Comparison of ENCODE assay signal across 26 cellular contexts in the genomic region with DNA sequence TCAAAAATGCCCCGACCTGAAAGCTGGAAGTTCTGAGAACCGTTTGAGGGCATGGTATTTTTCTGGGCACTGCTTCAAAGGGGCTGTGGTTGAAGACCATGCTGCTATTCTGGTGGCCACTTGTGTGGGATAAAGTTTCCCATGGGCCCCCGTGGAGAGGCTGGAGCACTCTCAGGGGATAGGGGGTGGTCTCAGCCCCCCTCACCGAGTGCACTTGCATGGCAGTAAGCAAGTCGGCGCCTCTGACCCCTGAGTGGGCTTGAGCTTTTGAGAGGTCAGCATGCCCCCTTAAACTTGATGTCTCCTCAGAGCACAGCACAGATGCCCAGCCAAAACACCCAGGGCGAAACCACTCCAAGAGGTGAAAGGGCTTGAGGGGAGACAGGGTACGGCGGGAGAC. TPM values are rescaled to one million over a fixed set of nuclear protein-coding genes. Genes with fewer than 3 reads are reported as not detected.
"Had no signal": no experiment of that assay in that cellular context is flagged by ENCODE, and none has a peak within 500 bp of the region (broad histone marks: within the 10 kb centered on the region; RNA-seq: fewer than 3 reads in every experiment).

No MANE protein-coding gene starts in this region.

- DNase-seq: activated CD4-positive, alpha-beta memory T cell treated with anti-CD3 and anti-CD28 coated beads for 36 hours; activated CD4-positive, alpha-beta T cell treated with anti-CD3 and anti-CD28 coated beads, Interleukin-2, amount 10 ng/mL, durations not matched to agents 7 days and 5 days; activated CD4-positive, CD25-positive, alpha-beta regulatory T cell; activated CD8-positive, alpha-beta memory T cell treated with anti-CD3 and anti-CD28 coated beads for 24 hours; activated gamma-delta T cell; activated naive CD4-positive, alpha-beta T cell treated with anti-CD3 and anti-CD28 coated beads, Interleukin-2, amount 10 ng/mL, durations not matched to agents 7 days and 5 days; activated naive CD8-positive, alpha-beta T cell treated with anti-CD3 and anti-CD28 coated beads for 36 hours; activated T-cell treated with anti-CD3 and anti-CD28 coated beads, Interleukin-2, amount 50 U/mL, for 4 hours; anterior cingulate cortex; KG1; NCI-H1092; NCI-H1417; NCI-H1694; NCI-H2029; NCI-H345; NCI-H510A; NCI-H526 treated with DMSO at 0.1 percent for 48 hours; NCI-H82; T-cell; T-helper 2 cell; T1000 had no signal

- H3K27ac ChIP-seq: SK-N-MC, VCaP had no signal

- H3K4me3 ChIP-seq: breast epithelium, SK-N-MC had no signal

- H3K9me3 ChIP-seq: breast epithelium had no signal

- H3K36me3 ChIP-seq: breast epithelium had no signal

- H3K27me3 ChIP-seq: breast epithelium had no signal

- ATAC-seq: activated T-cell treated with anti-CD3 and anti-CD28 coated beads, Interleukin-2, amount 50 U/mL, for 4 hours; T-cell had no signal

RNA-seq across cellular contexts. Expression of a gene that starts 35.6 kb away (rescaled TPM):
- total RNA-seq: activated CD4-positive, alpha-beta memory T cell treated with anti-CD3 and anti-CD28 coated beads for 36 hours; activated CD4-positive, alpha-beta T cell treated with anti-CD3 and anti-CD28 coated beads, Interleukin-2, amount 10 ng/mL, durations not matched to agents 7 days and 5 days; OCI-LY7 had no signal
- polyA plus RNA-seq: IgD-negative memory B cell had no signal
